Comparison of ENCODE assay signal across 7 cellular contexts in genomic region chr5:6702633-6703032, GRCh38.
"Had no signal": no experiment of that assay in that cellular context is flagged by ENCODE, and none has a peak within 500 bp of the region (broad histone marks: within the 10 kb centered on the region; RNA-seq: fewer than 3 reads in every experiment).

No MANE protein-coding gene starts in this region.

- DNase-seq: H9, HCEC 1CT, KBM-7 had no signal

- H3K27ac Mint-ChIP-seq: GM23338, H9 had no signal

- H3K4me3 ChIP-seq: GM23338 had no signal

- FAIRE-seq: H1, H54, HTR-8/SVneo had no signal

- H3K9me3 Mint-ChIP-seq: GM23338, H9 had no signal

- ATAC-seq: GM23338 had no signal

- H3K4me3 Mint-ChIP-seq: GM23338, H9 had no signal

- H3K4me2 ChIP-seq: GM23338 had no signal
